Comparison of ENCODE assay signal across 29 cellular contexts in genomic region chr2:118937817-118938216, GRCh38. TPM values are rescaled to one million over a fixed set of nuclear protein-coding genes. Genes with fewer than 3 reads are reported as not detected.
DNase-seq lines count a peak whose midpoint lies in the region; ATAC-seq and TF ChIP-seq lines count a peak whose summit lies in the region.
"Had no signal": no experiment of that assay in that cellular context is flagged by ENCODE, and none has a peak within 500 bp of the region (broad histone marks: within the 10 kb centered on the region; RNA-seq: fewer than 3 reads in every experiment).

No MANE protein-coding gene starts in this region.

- H3K36me3 ChIP-seq in Karpas-422 (ENCODE audit: insufficient read depth, low read length): no peaks in the 10 kb centered on the region
- H3K36me3 ChIP-seq in mucosa of rectum (ENCODE audit: control insufficient read depth in 2 of 2, insufficient read depth in 2 of 2, low read length in 2 of 2): no peaks in the 10 kb centered on the region
- H3K36me3 ChIP-seq in transverse colon: no peaks in the 10 kb centered on the region
- H3K36me3 ChIP-seq: BE2C, BLaER1 had no signal

- H2AFZ ChIP-seq in Karpas-422 (ENCODE audit: low read length): no peak overlapping the region

- H3K4me3 ChIP-seq in Karpas-422 (ENCODE audit: low read length) (no peak overlapping the region), mucosa of rectum (ENCODE audit: low read length in 2 of 2) (peak overlapping the region in 1 of 2 donors; percentile 42), transverse colon (no peak overlapping the region)
- H3K4me3 ChIP-seq: A549, BLaER1, GM12878 had no signal

- no peak for TF ChIP-seq CTCF in transverse colon (IDR thresholded peaks at IDR 0.05)

- TF ChIP-seq POLR2A in transverse colon (IDR thresholded peaks at IDR 0.05): no peak

- ATAC-seq in left colon: peak; percentile 92
- ATAC-seq in GM19395 (IDR thresholded peaks at IDR 0.05; ENCODE audit: unreplicated experiment): no peak
- ATAC-seq: A549, GM12878 had no signal

- DNase-seq in Karpas-422 (peak; percentile 9), left colon (peak; percentile 22 to 28), transverse colon (peak; percentile 33), NCI-H1105 (lab: John Stamatoyannopoulos, UW) (no peak)
- DNase-seq in activated CD4-positive, alpha-beta T cell treated with anti-CD3 and anti-CD28 coated beads for 1 hour: no peak
- DNase-seq in stimulated activated CD4-positive, alpha-beta T cell treated with anti-CD3 and anti-CD28 coated beads, Interleukin-1b, Interleukin-23, amount 100 ng/mL, for 48 hours: no peak
- DNase-seq: AML-193; BE2C; C1 segment of cervical spinal cord; CD4-positive, alpha-beta memory T cell; CD4-positive, CD25-positive, alpha-beta regulatory T cell; CD8-positive, alpha-beta memory T cell; COR-L47; DMS 273 treated with DMSO at 0.1 percent for 48 hours; DMS153; DMS53; DMS79; DND-41; EL; GDM1 had no signal

- H3K9me2 ChIP-seq in Karpas-422 (replicated peaks; ENCODE audit: insufficient read depth, low read length): no peaks in the 10 kb centered on the region

- H3K4me1 ChIP-seq in Karpas-422 (ENCODE audit: low read length) (no peaks in the 10 kb centered on the region), mucosa of rectum (ENCODE audit: control insufficient read depth in 2 of 2, insufficient read depth in 2 of 2, low read length in 2 of 2) (peaks cover 22 to 23% of the 10 kb centered on the region in 2 donors), transverse colon (peaks cover 4 to 33% (median 12%) of the 10 kb centered on the region in 4 donors)
- H3K4me1 ChIP-seq: A549, BE2C had no signal

- intact Hi-C loops in left colon (cut with DNase I, micrococcal nuclease): no loop called here
- intact Hi-C loops in transverse colon (cut with DNase I; ENCODE audit: low total_unique reads): no loop called here

- H3K27ac ChIP-seq in Karpas-422 (ENCODE audit: low read length) (no peak overlapping the region), mucosa of rectum (ENCODE audit: low read depth in 2 of 2, low read length in 2 of 2) (peak overlapping the region; percentile 30 to 57), transverse colon (peak overlapping the region; percentile 19 to 57 (median 40))
- H3K27ac ChIP-seq: 22Rv1, A549, BLaER1 had no signal

- H4K20me1 ChIP-seq in Karpas-422 (ENCODE audit: insufficient read depth, low read depth, low read length): no peaks in the 10 kb centered on the region
- H4K20me1 ChIP-seq: BLaER1 had no signal

- 57% methylated on average over 1 of the region's 1 CpG; no CpG with 5 or more reads in 1 of the 2 donors for WGBS in transverse colon (ENCODE audit: low coverage in 1 of 2), 2 donors

- TF ChIP-seq EP300 in transverse colon (IDR thresholded peaks at IDR 0.05; ENCODE audit: low read depth): no peak

- H3K9me3 ChIP-seq in Karpas-422 (ENCODE audit: low read length) (peaks cover 2% of the 10 kb centered on the region; the same call in 1 of the 2 replicates), mucosa of rectum (ENCODE audit: control insufficient read depth in 2 of 2, low read length in 2 of 2) (peaks cover 2 to 3% of the 10 kb centered on the region in 2 donors), transverse colon (peaks cover 2 to 8% of the 10 kb centered on the region in 2 donors)
- H3K9me3 ChIP-seq: BE2C had no signal

- H3K27me3 ChIP-seq in Karpas-422 (ENCODE audit: low read length): no peaks in the 10 kb centered on the region
- H3K27me3 ChIP-seq in mucosa of rectum (ENCODE audit: control insufficient read depth in 2 of 2, insufficient read depth in 2 of 2, low read length in 2 of 2): no peaks in the 10 kb centered on the region
- H3K27me3 ChIP-seq in transverse colon: no peaks in the 10 kb centered on the region
- H3K27me3 ChIP-seq: BE2C, BLaER1 had no signal

- H3K9ac ChIP-seq in Karpas-422 (ENCODE audit: low read length) (no peak overlapping the region), mucosa of rectum (ENCODE audit: low read depth in 1 of 2, low read length in 2 of 2) (no peak overlapping the region)
- H3K9ac ChIP-seq: BLaER1 had no signal

- no peaks in the 10 kb centered on the region for H3K79me2 ChIP-seq in Karpas-422 (ENCODE audit: low read length)

- in situ Hi-C loops in transverse colon (cut with MboI; ENCODE audit: low pct_ligation_motif_present in 1 of 4, low pct_unique_long_range_greater_than_20kb in 1 of 4, low sequenced_read_pairs in 3 of 4): no loop called here

- no peak overlapping the region for H3K4me2 ChIP-seq in Karpas-422 (ENCODE audit: low read depth, low read length, poor library complexity, severe bottlenecking)
- H3K4me2 ChIP-seq: A549, BLaER1 had no signal

RNA-seq across cellular contexts. Expression of gene MARCO, which starts 4.2 kb away (rescaled TPM):
- not detected in 2 replicates for total RNA-seq in Karpas-422 (2014; rRNA removed; shearing (Covaris generic); ENCODE audit: low replicate concordance)
- total RNA-seq in left colon (1 to 10 TPM; 2.7 to 3.2 TPM), transverse colon (10 to 100 TPM in 1 of 4 donors, 1 to 10 TPM in 3; 1.9 to 47.0 (median 4.4) TPM)
- total RNA-seq: A172; CD4-positive, CD25-positive, alpha-beta regulatory T cell; CD8-positive, alpha-beta memory T cell; Daoy; G401 had no signal

Comparison
In these comparisons a context has a peak if more than half of its experiments do, and no peak if none do; other contexts are left out.
1. DNase-seq: peak in Karpas-422 (single experiment), left colon (2 of 2) and transverse colon (single experiment); none in activated CD4-positive, alpha-beta T cell treated with anti-CD3 and anti-CD28 coated beads for 1 hour (single experiment), stimulated activated CD4-positive, alpha-beta T cell treated with anti-CD3 and anti-CD28 coated beads, Interleukin-1b, Interleukin-23, amount 100 ng/mL, for 48 hours (single experiment) and NCI-H1105 (single experiment).